10 cellular contexts compared by ENCODE assay signal in the genomic region with DNA sequence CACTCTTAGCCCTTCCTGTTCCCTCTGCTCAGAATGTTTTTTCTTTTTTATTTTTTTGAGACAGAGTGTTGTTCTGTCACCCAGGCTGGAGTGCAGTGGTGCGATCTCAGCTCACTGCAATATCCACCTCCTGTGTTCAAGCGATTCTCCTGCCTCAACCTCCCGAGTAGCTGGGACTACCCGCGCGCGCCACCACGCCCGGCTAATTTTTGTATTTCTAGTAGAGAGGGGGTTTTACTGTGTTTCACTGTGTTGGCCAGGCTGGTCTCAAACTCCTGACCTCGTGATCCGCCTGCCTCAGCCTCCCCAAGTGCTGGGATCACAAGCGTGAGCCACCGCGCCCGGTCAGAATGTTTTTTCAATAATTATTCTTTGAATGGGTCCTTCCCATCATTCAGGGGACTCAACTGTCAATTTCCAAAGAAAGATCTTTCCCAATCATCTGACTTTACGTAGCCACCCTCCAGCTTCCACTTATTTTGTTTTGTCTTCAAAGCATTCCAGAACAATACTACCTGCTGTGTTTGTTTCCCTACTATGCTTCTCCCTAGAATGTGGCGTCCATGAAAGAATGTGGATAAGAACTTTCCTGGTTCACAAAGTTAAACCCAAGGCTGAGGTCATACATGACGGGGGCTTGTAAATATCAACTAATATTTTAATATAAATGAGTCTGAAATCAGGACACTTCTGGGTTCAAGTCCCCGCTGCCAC. TPM values are rescaled to one million over a fixed set of nuclear protein-coding genes. Genes with fewer than 3 reads are reported as not detected.
DNase-seq lines count a peak whose midpoint lies in the region; ATAC-seq, FAIRE-seq and TF ChIP-seq lines count a peak whose summit lies in the region.
"Had no signal": no experiment of that assay in that cellular context is flagged by ENCODE, and none has a peak within 500 bp of the region (broad histone marks: within the 10 kb centered on the region; RNA-seq: fewer than 3 reads in every experiment).

No MANE protein-coding gene starts in this region.

- TF ChIP-seq POLR2A in H1 (IDR thresholded peaks at IDR 0.05; ENCODE audit: control extremely low read depth in 1 of 2, low read depth in 2 of 2, low read length in 2 of 2), result no peak

- H2BK5ac ChIP-seq in H1 (ENCODE audit: low read depth, low read length), result peak overlapping the region; percentile 95; the same call in 1 of the 2 replicates

- no peaks in the 10 kb centered on the region for H3K9me3 ChIP-seq in NT2/D1 (ENCODE audit: insufficient read depth, low read length)
- no peaks in the 10 kb centered on the region for H3K9me3 ChIP-seq in H1 (ENCODE audit: insufficient read depth in 2 of 2, low read depth in 1 of 2, low read length in 1 of 2)
- no peaks in the 10 kb centered on the region for H3K9me3 ChIP-seq in neural cell (ENCODE audit: low read length)

- H3K79me1 ChIP-seq in H1 (ENCODE audit: low read depth, low read length), result peaks cover 10% of the 10 kb centered on the region; the same call in 1 of the 2 replicates

- H2BK12ac ChIP-seq in H1 (ENCODE audit: low read depth, low read length), result no peak overlapping the region; the same call in 1 of the 2 replicates

- no peak overlapping the region for H3K18ac ChIP-seq in H1 (ENCODE audit: extremely low read depth, low read length)

- H3K9me2 ChIP-seq in neural cell (ENCODE audit: insufficient read depth, low read length), result no peaks in the 10 kb centered on the region

- H3F3A ChIP-seq in neural cell (ENCODE audit: insufficient read depth, low read length, poor library complexity, severe bottlenecking), result no peaks in the 10 kb centered on the region

- no peak overlapping the region for H2BK15ac ChIP-seq in H1 (ENCODE audit: low read length)

- peaks cover 0 to 33% of the 10 kb centered on the region in 2 experiments; a peak in 2 of 4 replicates for H3K79me2 ChIP-seq in H1 (ENCODE audit: control insufficient read depth in 1 of 2, insufficient read depth in 2 of 2, low read length in 2 of 2)
- H3K79me2 ChIP-seq in neural cell (replicated peaks; ENCODE audit: insufficient read depth, low read length), result peaks cover 29% of the 10 kb centered on the region

- no peak for TF ChIP-seq RAD21 in H1 (IDR thresholded peaks at IDR 0.05 in 1 of 2, conservative IDR thresholded peaks at IDR 0.05 in 1 of 2; ENCODE audit: low read depth in 2 of 2, low read length in 2 of 2)
- TF ChIP-seq RAD21 in neural cell (conservative IDR thresholded peaks at IDR 0.05), result no peak

- TF ChIP-seq CTCF in C4-2B (conservative IDR thresholded peaks at IDR 0.05), result no peak
- no peak for TF ChIP-seq CTCF in H1 (IDR thresholded peaks at IDR 0.05; ENCODE audit: control extremely low read depth in 1 of 3, insufficient read depth in 1 of 3, low read depth in 1 of 3, low read length in 3 of 3)
- no peak for TF ChIP-seq CTCF in neural cell (IDR thresholded peaks at IDR 0.05; ENCODE audit: poor library complexity, severe bottlenecking)

- DNase-seq in NT2/D1 (ENCODE audit: low read depth, low spot score) (no peak), H1 (ENCODE audit: low read depth in 1 of 2, low spot score in 2 of 2) (no peak), NCI-H1694 treated with DMSO at 0.1 percent for 48 hours (lab: John Stamatoyannopoulos, UW) (no peak), NCI-H2107 (lab: John Stamatoyannopoulos, UW) (no peak), SHP77 treated with DMSO at 0.1 percent for 48 hours (lab: John Stamatoyannopoulos, UW) (no peak)
- DNase-seq: NCI-H1105 had no signal

- no peak overlapping the region for H4K5ac ChIP-seq in H1 (ENCODE audit: insufficient read length, low read depth, low read length)

- 81% methylated on average over 19 of the region's 19 CpGs; no CpG with 5 or more reads in 1 of the 2 experiments for WGBS in H1 (ENCODE audit: extremely low coverage in 1 of 2, insufficient coverage in 1 of 2, insufficient read length in 1 of 2, insufficient replicate concordance in 2 of 2, low coverage in 1 of 2, low lambda C conversion rate in 2 of 2, missing lambda C conversion rate in 1 of 2), 2 experiments

- H3K4me1 ChIP-seq in NT2/D1 (ENCODE audit: insufficient read depth, insufficient read length) (peaks cover 11% of the 10 kb centered on the region), H1 (replicated peaks in 1 of 4; ENCODE audit: control insufficient read depth in 3 of 4, insufficient read depth in 4 of 4, low read length in 3 of 4) (peaks cover 0 to 17% (median 9%) of the 10 kb centered on the region in 4 experiments; a peak in 6 of 7 replicates)

- peak overlapping the region; percentile 40; the same call in 1 of the 2 replicates for H2AK5ac ChIP-seq in H1 (ENCODE audit: low read depth, low read length)

- H3K4ac ChIP-seq in H1 (replicated peaks; ENCODE audit: insufficient read length, low read depth, low read length), result no peak overlapping the region

- peaks cover 16% of the 10 kb centered on the region for H3K23me2 ChIP-seq in H1 (ENCODE audit: low read depth, low read length)

- H3K27ac ChIP-seq in C4-2B, result peak overlapping the region; percentile 96
- no peak overlapping the region for H3K27ac ChIP-seq in H1 (ENCODE audit: low read depth, low read length)
- H3K27ac ChIP-seq in neural cell (ENCODE audit: low read length), result peak overlapping the region; percentile 90

- H2AFZ ChIP-seq in H1 (ENCODE audit: low read length), result no peak overlapping the region
- H2AFZ ChIP-seq in neural cell (ENCODE audit: low read depth, low read length), result no peak overlapping the region

- H4K20me1 ChIP-seq in H1 (replicated peaks in 1 of 2; ENCODE audit: control insufficient read depth in 1 of 2, insufficient read depth in 2 of 2, low read length in 2 of 2) (peaks cover 5 to 15% of the 10 kb centered on the region in 2 experiments), neural cell (ENCODE audit: insufficient read depth) (peaks cover 6% of the 10 kb centered on the region)

- CTCF ChIA-PET in H1 (lab: Charles Lee; ENCODE audit: partially characterized antibody), result interaction anchor here (0.6 to 5.2 kb wide), 8 partner anchors 9 to 259 kb away, joined by 3 to 32 read pairs (median 5); no protein-coding TSS in a partner anchor

- H3K4me3 ChIP-seq in NT2/D1 (ENCODE audit: insufficient read length, low read depth) (peak overlapping the region; percentile 94), H1 (ENCODE audit: extremely low read depth in 1 of 4, insufficient read depth in 2 of 4, low read depth in 3 of 4, low read length in 4 of 4) (peak overlapping the region; percentile 90 to 98 (median 97)), neural cell (ENCODE audit: low read length) (peak overlapping the region; percentile 83)

- H3K56ac ChIP-seq in H1 (replicated peaks; ENCODE audit: insufficient read length, low read depth, low read length), result no peak overlapping the region

- FAIRE-seq in H1 (lab: Jason Lieb, UNC), result no peak
- FAIRE-seq: colon had no signal

- H3K36me3 ChIP-seq in NT2/D1 (ENCODE audit: insufficient read depth, insufficient read length, low read length) (peaks cover 56% of the 10 kb centered on the region), H1 (ENCODE audit: control insufficient read depth in 2 of 4, insufficient read depth in 4 of 4, low read length in 3 of 4) (peaks cover 15 to 31% (median 23%) of the 10 kb centered on the region in 4 experiments), neural cell (ENCODE audit: insufficient read depth, low read length) (no peaks in the 10 kb centered on the region)

- TF ChIP-seq EP300 in H1 (IDR thresholded peaks at IDR 0.05; ENCODE audit: borderline replicate concordance in 1 of 2, low read depth in 2 of 2, low read length in 2 of 2), result no peak
- TF ChIP-seq EP300 in neural cell (conservative IDR thresholded peaks at IDR 0.05; ENCODE audit: poor library complexity, severe bottlenecking), result no peak

- no peak overlapping the region for H3K23ac ChIP-seq in H1 (ENCODE audit: insufficient read length)

- POLR2A ChIA-PET in H1 (lab: Charles Lee; ENCODE audit: partially characterized antibody), result interaction anchor here (1.0 to 27.1 kb wide), 10 partner anchors 6 to 399 kb away, joined by 3 to 583 read pairs (median 4); a partner anchor contains a TSS

- no peak overlapping the region for H4K91ac ChIP-seq in H1 (replicated peaks; ENCODE audit: insufficient read length, low read length)

- no peak overlapping the region for H4K8ac ChIP-seq in H1 (ENCODE audit: extremely low read depth, insufficient read depth, low read length)

- H3K27me3 ChIP-seq in NT2/D1 (ENCODE audit: insufficient read depth, insufficient read length) (no peaks in the 10 kb centered on the region), H1 (replicated peaks in 1 of 4; ENCODE audit: control insufficient read depth in 3 of 4, extremely low read depth in 1 of 4, insufficient read depth in 3 of 4, low read length in 3 of 4) (no peaks in the 10 kb centered on the region), neural cell (ENCODE audit: insufficient read depth, low read depth, low read length) (no peaks in the 10 kb centered on the region)

- ATAC-seq in HG03469 (IDR thresholded peaks at IDR 0.05; ENCODE audit: unreplicated experiment), result no peak

- H2BK20ac ChIP-seq in H1 (ENCODE audit: low read length), result no peak overlapping the region

- H3K4me2 ChIP-seq in H1 (ENCODE audit: insufficient read depth in 1 of 2, low read depth in 2 of 2, low read length in 2 of 2) (peak overlapping the region; percentile 84 to 95), neural cell (ENCODE audit: low read length) (peak overlapping the region; percentile 100)

- H2BK120ac ChIP-seq in H1 (replicated peaks; ENCODE audit: low read depth, low read length), result no peak overlapping the region

- H3K9ac ChIP-seq in NT2/D1 (ENCODE audit: insufficient read length, low read depth) (peak overlapping the region; percentile 100), H1 (replicated peaks in 1 of 4; ENCODE audit: extremely low read depth in 1 of 4, low read depth in 3 of 4, low read length in 3 of 4) (peak overlapping the region in 3 of 4 experiments; percentile 93 to 95 (median 95); a peak in 6 of 7 replicates), neural cell (ENCODE audit: low read length) (peak overlapping the region; percentile 95)

- no peak overlapping the region for H3K14ac ChIP-seq in H1 (ENCODE audit: insufficient read length)

RNA-seq across cellular contexts. Expression of a gene that starts 1.2 kb away (rescaled TPM):
- total RNA-seq in H1 (2021; fragmentation: NEBNext Ultra II Directional; extraction: Animal tissue kit (Norgen Biotek cat#: 25700)), result 51.6 and 54.4 TPM in 2 replicates
- polyA plus RNA-seq in H1 (2011; rRNA removed) (285 and 286 TPM in 2 replicates), neural cell (37.3 and 48.0 TPM in 2 replicates)
- polyA plus RNA-seq in H1 (2011; cell fraction: cytosol; rRNA removed), result 150 TPM
- polyA plus RNA-seq in H1 (2011; cell fraction: nucleus; rRNA removed), result 125 TPM
- polyA plus RNA-seq in H1 (2012, experiment 1 of 2), result 45.6 to 157 TPM (median 126 TPM) in 4 replicates
- polyA plus RNA-seq in H1 (2012, experiment 2 of 2), result 286 TPM
- polyA plus RNA-seq in H1 (2013, experiment 1 of 2), result 226 TPM
- polyA plus RNA-seq in H1 (2013, experiment 2 of 2), result 203 TPM
- 35.2 and 49.9 TPM in 2 replicates for polyA minus RNA-seq in H1 (2011; rRNA and poly(A)+ RNA removed)
- 66.9 TPM for polyA minus RNA-seq in H1 (2011; cell fraction: cytosol; rRNA and poly(A)+ RNA removed)
- polyA minus RNA-seq in H1 (2011; cell fraction: nucleus; rRNA and poly(A)+ RNA removed), result 41.1 TPM
- polyA minus RNA-seq in neural cell, result 9.0 and 14.5 TPM in 2 replicates

RNA-seq across cellular contexts. Expression of a gene that starts 1.3 kb away (rescaled TPM):
- 1,699 and 1,856 TPM in 2 replicates for total RNA-seq in H1 (2021; fragmentation: NEBNext Ultra II Directional; extraction: Animal tissue kit (Norgen Biotek cat#: 25700))
- polyA plus RNA-seq in H1 (2011; rRNA removed) (1,241 and 1,463 TPM in 2 replicates), neural cell (192 and 196 TPM in 2 replicates)
- polyA plus RNA-seq in H1 (2011; cell fraction: cytosol; rRNA removed), result 911 TPM
- polyA plus RNA-seq in H1 (2011; cell fraction: nucleus; rRNA removed), result 1,496 TPM
- 1,932 to 3,464 TPM (median 2,952 TPM) in 4 replicates for polyA plus RNA-seq in H1 (2012, experiment 1 of 2)
- 2,064 TPM for polyA plus RNA-seq in H1 (2012, experiment 2 of 2)
- 2,031 TPM for polyA plus RNA-seq in H1 (2013, experiment 1 of 2)
- 2,005 TPM for polyA plus RNA-seq in H1 (2013, experiment 2 of 2)
- polyA minus RNA-seq in H1 (2011; rRNA and poly(A)+ RNA removed), result 138 and 228 TPM in 2 replicates
- polyA minus RNA-seq in H1 (2011; cell fraction: cytosol; rRNA and poly(A)+ RNA removed), result 374 TPM
- 152 TPM for polyA minus RNA-seq in H1 (2011; cell fraction: nucleus; rRNA and poly(A)+ RNA removed)
- polyA minus RNA-seq in neural cell, result 70.6 and 79.4 TPM in 2 replicates

RNA-seq across cellular contexts. Expression of a gene that starts 11.8 kb away (rescaled TPM):
- total RNA-seq in H1 (2021; fragmentation: NEBNext Ultra II Directional; extraction: Animal tissue kit (Norgen Biotek cat#: 25700)), result 80.4 and 82.6 TPM in 2 replicates
- polyA plus RNA-seq in H1 (2011; rRNA removed) (157 and 228 TPM in 2 replicates), neural cell (89.6 and 98.2 TPM in 2 replicates)
- polyA plus RNA-seq in H1 (2011; cell fraction: cytosol; rRNA removed), result 149 TPM
- polyA plus RNA-seq in H1 (2011; cell fraction: nucleus; rRNA removed), result 105 TPM
- polyA plus RNA-seq in H1 (2012, experiment 1 of 2), result 36.7 to 80.9 TPM (median 78.1 TPM) in 4 replicates
- 73.8 TPM for polyA plus RNA-seq in H1 (2012, experiment 2 of 2)
- polyA plus RNA-seq in H1 (2013, experiment 1 of 2), result 99.0 TPM
- polyA plus RNA-seq in H1 (2013, experiment 2 of 2), result 110 TPM
- 15.3 and 18.8 TPM in 2 replicates for polyA minus RNA-seq in H1 (2011; rRNA and poly(A)+ RNA removed)
- polyA minus RNA-seq in H1 (2011; cell fraction: cytosol; rRNA and poly(A)+ RNA removed), result 36.3 TPM
- polyA minus RNA-seq in H1 (2011; cell fraction: nucleus; rRNA and poly(A)+ RNA removed), result 20.9 TPM
- polyA minus RNA-seq in neural cell, result 35.1 and 39.4 TPM in 2 replicates

RNA-seq across cellular contexts. Expression of a gene that starts 23.1 kb away (rescaled TPM):
- 2.3 and 2.5 TPM in 2 replicates for total RNA-seq in H1 (2021; fragmentation: NEBNext Ultra II Directional; extraction: Animal tissue kit (Norgen Biotek cat#: 25700))
- polyA plus RNA-seq in H1 (2011; rRNA removed) (4.2 and 5.7 TPM in 2 replicates), neural cell (1.0 and 2.8 TPM in 2 replicates)
- polyA plus RNA-seq in H1 (2011; cell fraction: cytosol; rRNA removed), result 5.0 TPM
- 12.0 TPM for polyA plus RNA-seq in H1 (2011; cell fraction: nucleus; rRNA removed)
- polyA plus RNA-seq in H1 (2012, experiment 1 of 2), result 0.87 to 3.6 TPM (median 2.5 TPM) in 4 replicates
- polyA plus RNA-seq in H1 (2012, experiment 2 of 2), result 2.3 TPM
- polyA plus RNA-seq in H1 (2013, experiment 1 of 2), result 2.8 TPM
- 2.4 TPM for polyA plus RNA-seq in H1 (2013, experiment 2 of 2)
- 1.3 and 1.8 TPM in 2 replicates for polyA minus RNA-seq in H1 (2011; rRNA and poly(A)+ RNA removed)
- polyA minus RNA-seq in H1 (2011; cell fraction: cytosol; rRNA and poly(A)+ RNA removed), result 1.8 TPM
- polyA minus RNA-seq in H1 (2011; cell fraction: nucleus; rRNA and poly(A)+ RNA removed), result 5.1 TPM
- 0.49 and 1.7 TPM in 2 replicates for polyA minus RNA-seq in neural cell

RNA-seq across cellular contexts. Expression of a gene that starts 44.0 kb away (rescaled TPM):
- 1.8 and 2.3 TPM in 2 replicates for total RNA-seq in H1 (2021; fragmentation: NEBNext Ultra II Directional; extraction: Animal tissue kit (Norgen Biotek cat#: 25700))
- polyA plus RNA-seq in H1 (2011; rRNA removed) (5.1 and 6.5 TPM in 2 replicates), neural cell (not detected in 2 replicates)
- 3.7 TPM for polyA plus RNA-seq in H1 (2011; cell fraction: cytosol; rRNA removed)
- polyA plus RNA-seq in H1 (2011; cell fraction: nucleus; rRNA removed), result 6.2 TPM
- 2.0 to 4.6 TPM (median 3.8 TPM) in 4 replicates for polyA plus RNA-seq in H1 (2012, experiment 1 of 2)
- 3.5 TPM for polyA plus RNA-seq in H1 (2012, experiment 2 of 2)
- polyA plus RNA-seq in H1 (2013, experiment 1 of 2), result 2.8 TPM
- polyA plus RNA-seq in H1 (2013, experiment 2 of 2), result 2.3 TPM
- polyA minus RNA-seq in H1 (2011; rRNA and poly(A)+ RNA removed), result 0.69 and 1.4 TPM in 2 replicates
- 1.5 TPM for polyA minus RNA-seq in H1 (2011; cell fraction: cytosol; rRNA and poly(A)+ RNA removed)
- polyA minus RNA-seq in H1 (2011; cell fraction: nucleus; rRNA and poly(A)+ RNA removed), result 6.7 TPM
- polyA minus RNA-seq in neural cell, result not detected in 2 replicates
